14 cellular contexts compared by ENCODE assay signal in the genomic region with DNA sequence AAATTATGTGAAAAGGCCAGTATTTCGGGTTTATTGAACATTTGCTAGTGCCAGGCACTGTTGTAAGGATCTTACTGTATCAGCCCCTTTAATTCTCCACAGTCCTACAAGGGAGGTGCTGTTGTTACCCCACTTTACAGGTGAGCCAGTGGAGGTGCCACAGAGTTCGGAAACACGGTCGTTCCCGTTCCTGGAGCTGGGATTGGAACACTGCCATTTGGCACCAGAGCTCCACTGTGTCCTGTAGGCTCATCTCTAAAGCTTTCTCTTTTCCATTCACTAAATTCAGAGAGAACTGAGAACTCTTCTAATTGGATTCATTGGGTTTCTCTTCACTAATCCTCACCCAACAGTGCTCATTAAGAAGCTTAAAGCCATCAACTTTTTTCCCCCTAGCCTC. TPM values are rescaled to one million over a fixed set of nuclear protein-coding genes. Genes with fewer than 3 reads are reported as not detected.
DNase-seq lines count a peak whose midpoint lies in the region; ATAC-seq and TF ChIP-seq lines count a peak whose summit lies in the region.
"Had no signal": no experiment of that assay in that cellular context is flagged by ENCODE, and none has a peak within 500 bp of the region (broad histone marks: within the 10 kb centered on the region; RNA-seq: fewer than 3 reads in every experiment).

No MANE protein-coding gene starts in this region.

- H3K27ac Mint-ChIP-seq in osteocyte (ENCODE audit: unreplicated experiment), result peak overlapping the region; percentile 85
- H3K27ac Mint-ChIP-seq: activated T-helper 1 cell treated with anti-CD3 and anti-CD28 coated beads, Interleukin-12 subunit alpha, Interleukin-12 subunit beta, Interleukin-2, Interleukin-4 antibody, amounts not matched to agents 30 ng/mL and 10 ng/mL and 1 ng/mL, durations not matched to agents 14 hours and 24 hours and 36 hours had no signal

- H3K4me1 ChIP-seq in heart left ventricle, result peaks cover 3 to 49% (median 32%) of the 10 kb centered on the region in 12 donors
- H3K4me1 ChIP-seq in esophagus muscularis mucosa, result peaks cover 40 to 74% (median 62%) of the 10 kb centered on the region in 4 donors
- H3K4me1 ChIP-seq in aorta (ENCODE audit: control insufficient read depth in 1 of 2, insufficient read depth in 2 of 2, low read length in 2 of 2), result peaks cover 0 to 6% of the 10 kb centered on the region in 2 donors

- DNase-seq in heart left ventricle, result no peak
- no peak for DNase-seq in cardiac septum (ENCODE audit: low spot score)
- no peak for DNase-seq in esophagus muscularis mucosa (ENCODE audit: extremely low spot score)
- DNase-seq in osteocyte (ENCODE audit: extremely low spot score, unreplicated experiment), result no peak
- peak in 1 of 2 donors; percentile 35 for DNase-seq in aorta
- no peak for DNase-seq in GM10248 (ENCODE audit: extremely low spot score)
- no peak for DNase-seq in stimulated activated CD4-positive, alpha-beta T cell treated with anti-CD3 and anti-CD28 coated beads, Interleukin-1b, Interleukin-23, amount 100 ng/mL, for 48 hours
- DNase-seq: activated CD4-positive, alpha-beta T cell treated with anti-CD3 and anti-CD28 coated beads, Interleukin-2, amount 10 ng/mL, durations not matched to agents 7 days and 5 days; IMR-90; lower lobe of right lung; right cardiac atrium had no signal

- H3K4me3 Mint-ChIP-seq in osteocyte (ENCODE audit: unreplicated experiment), result no peak overlapping the region
- H3K4me3 Mint-ChIP-seq: activated CD4-positive, alpha-beta T cell treated with anti-CD3 and anti-CD28 coated beads, Interleukin-2, amount 10 ng/mL, durations not matched to agents 7 days and 5 days; activated T-helper 1 cell treated with anti-CD3 and anti-CD28 coated beads, Interleukin-12 subunit alpha, Interleukin-12 subunit beta, Interleukin-2, Interleukin-4 antibody, amounts not matched to agents 30 ng/mL and 10 ng/mL and 1 ng/mL, durations not matched to agents 14 hours and 24 hours and 36 hours had no signal

- H3K36me3 Mint-ChIP-seq in osteocyte (ENCODE audit: unreplicated experiment), result peaks cover 2% of the 10 kb centered on the region

- H3K27ac ChIP-seq in heart left ventricle, result peak overlapping the region in 10 of 12 donors; percentile 3 to 87 (median 62)
- peak overlapping the region; percentile 81 to 91 (median 87) for H3K27ac ChIP-seq in esophagus muscularis mucosa (replicated peaks in 1 of 4)
- H3K27ac ChIP-seq in aorta (ENCODE audit: low read depth in 1 of 2, low read length in 2 of 2), result peak overlapping the region; percentile 64 to 83
- H3K27ac ChIP-seq: hepatocyte had no signal

- H3K27me3 Mint-ChIP-seq in osteocyte (ENCODE audit: unreplicated experiment), result no peaks in the 10 kb centered on the region
- H3K27me3 Mint-ChIP-seq: activated CD4-positive, alpha-beta T cell treated with anti-CD3 and anti-CD28 coated beads, Interleukin-2, amount 10 ng/mL, durations not matched to agents 7 days and 5 days had no signal

- no peaks in the 10 kb centered on the region for H3K9me3 ChIP-seq in heart left ventricle
- no peaks in the 10 kb centered on the region for H3K9me3 ChIP-seq in esophagus muscularis mucosa
- H3K9me3 ChIP-seq in aorta (ENCODE audit: control insufficient read depth, low read length), result no peaks in the 10 kb centered on the region
- H3K9me3 ChIP-seq: lower lobe of right lung had no signal

- H3K4me1 Mint-ChIP-seq in osteocyte (ENCODE audit: unreplicated experiment), result peaks cover 38% of the 10 kb centered on the region

- no peak overlapping the region for H3K4me3 ChIP-seq in heart left ventricle
- H3K4me3 ChIP-seq in esophagus muscularis mucosa, result peak overlapping the region in 2 of 4 donors; percentile 3 to 27
- H3K4me3 ChIP-seq in aorta (ENCODE audit: low read length in 2 of 2), result no peak overlapping the region
- H3K4me3 ChIP-seq: hepatocyte, lower lobe of right lung had no signal

- CTCF ChIA-PET in GM10248 (lab: Yijun Ruan, JAX), result interaction anchor here (1.1 to 3.6 kb wide), 3 partner anchors 9 to 93 kb away, joined by 3 to 11 read pairs (median 10); no protein-coding TSS in a partner anchor

- TF ChIP-seq EP300 in esophagus muscularis mucosa (IDR thresholded peaks at IDR 0.05), result no peak

- WGBS in heart left ventricle, 4 donors, result 23 to 33% (median 26%) methylated on average over 5 of the region's 5 CpGs
- WGBS in esophagus muscularis mucosa, result 43% methylated on average over 5 of the region's 5 CpGs
- 19 to 23% methylated on average over 5 of the region's 5 CpGs for WGBS in aorta, 2 donors

- intact Hi-C loops in heart left ventricle (cut with DNase I) (loop anchor here in 2 of 10 donors (10.0 kb wide), 2 partner anchors 65 to 125 kb away; a partner anchor contains a TSS), cardiac septum (cut with DNase I) (no loop called here), esophagus muscularis mucosa (cut with DNase I) (no loop called here), aorta (cut with DNase I) (no loop called here)

- ATAC-seq in heart left ventricle (no peak), aorta (ENCODE audit: low FRiP score) (no peak), GM18873 (IDR thresholded peaks at IDR 0.05; ENCODE audit: low FRiP score, unreplicated experiment) (no peak)
- ATAC-seq: lower lobe of right lung had no signal

- no peaks in the 10 kb centered on the region for H3K9me3 Mint-ChIP-seq in osteocyte (ENCODE audit: unreplicated experiment)
- H3K9me3 Mint-ChIP-seq: activated CD4-positive, alpha-beta T cell treated with anti-CD3 and anti-CD28 coated beads, Interleukin-2, amount 10 ng/mL, durations not matched to agents 7 days and 5 days; activated T-helper 1 cell treated with anti-CD3 and anti-CD28 coated beads, Interleukin-12 subunit alpha, Interleukin-12 subunit beta, Interleukin-2, Interleukin-4 antibody, amounts not matched to agents 30 ng/mL and 10 ng/mL and 1 ng/mL, durations not matched to agents 14 hours and 24 hours and 36 hours had no signal

- TF ChIP-seq CTCF in heart left ventricle (IDR thresholded peaks at IDR 0.05), result no peak
- TF ChIP-seq CTCF in esophagus muscularis mucosa (IDR thresholded peaks at IDR 0.05), result no peak
- TF ChIP-seq CTCF in osteocyte (IDR thresholded peaks at IDR 0.05), result no peak
- no peak for TF ChIP-seq CTCF in GM10248 (IDR thresholded peaks at IDR 0.05; ENCODE audit: control extremely low read depth, extremely low read depth, low read depth, missing control alignments)

- TF ChIP-seq POLR2A in heart left ventricle (IDR thresholded peaks at IDR 0.05) (no peak), esophagus muscularis mucosa (IDR thresholded peaks at IDR 0.05; ENCODE audit: low read depth) (no peak)

- no peaks in the 10 kb centered on the region for H3K27me3 ChIP-seq in heart left ventricle
- H3K27me3 ChIP-seq in esophagus muscularis mucosa, result no peaks in the 10 kb centered on the region
- H3K27me3 ChIP-seq in aorta (ENCODE audit: control insufficient read depth in 1 of 2, insufficient read depth in 2 of 2, low read length in 1 of 2), result no peaks in the 10 kb centered on the region
- H3K27me3 ChIP-seq: hepatocyte had no signal

- H3K36me3 ChIP-seq in heart left ventricle (peaks cover 0 to 9% (median 0%) of the 10 kb centered on the region in 9 donors), esophagus muscularis mucosa (peaks cover 0 to 4% (median 0%) of the 10 kb centered on the region in 4 donors), aorta (ENCODE audit: control insufficient read depth in 1 of 2, insufficient read depth in 2 of 2, low read length in 1 of 2) (no peaks in the 10 kb centered on the region)

- POLR2A ChIA-PET in GM10248 (lab: Yijun Ruan, JAX), result no interaction called here

RNA-seq across cellular contexts. Expression of a gene that starts 5.6 kb away (rescaled TPM):
- 100 to 1,000 TPM in 1 of 9 donors, 10 to 100 TPM in 8; 67.0 to 109 (median 84.9) TPM for total RNA-seq in heart left ventricle
- polyA plus RNA-seq in heart left ventricle, result 100 to 1,000 TPM in 1 of 2 donors, 10 to 100 TPM in 1; 66.6 to 115 TPM
- 76.9 TPM for total RNA-seq in cardiac septum
- total RNA-seq in esophagus muscularis mucosa, result 100 to 1,000 TPM; 105 to 161 (median 145) TPM
- 174 and 175 TPM in 2 replicates for total RNA-seq in osteocyte
- 100 to 1,000 TPM; 135 to 170 TPM for total RNA-seq in aorta
- 100 to 1,000 TPM; 122 to 125 TPM for polyA plus RNA-seq in aorta
